9 cellular contexts compared by ENCODE assay signal in the genomic region with DNA sequence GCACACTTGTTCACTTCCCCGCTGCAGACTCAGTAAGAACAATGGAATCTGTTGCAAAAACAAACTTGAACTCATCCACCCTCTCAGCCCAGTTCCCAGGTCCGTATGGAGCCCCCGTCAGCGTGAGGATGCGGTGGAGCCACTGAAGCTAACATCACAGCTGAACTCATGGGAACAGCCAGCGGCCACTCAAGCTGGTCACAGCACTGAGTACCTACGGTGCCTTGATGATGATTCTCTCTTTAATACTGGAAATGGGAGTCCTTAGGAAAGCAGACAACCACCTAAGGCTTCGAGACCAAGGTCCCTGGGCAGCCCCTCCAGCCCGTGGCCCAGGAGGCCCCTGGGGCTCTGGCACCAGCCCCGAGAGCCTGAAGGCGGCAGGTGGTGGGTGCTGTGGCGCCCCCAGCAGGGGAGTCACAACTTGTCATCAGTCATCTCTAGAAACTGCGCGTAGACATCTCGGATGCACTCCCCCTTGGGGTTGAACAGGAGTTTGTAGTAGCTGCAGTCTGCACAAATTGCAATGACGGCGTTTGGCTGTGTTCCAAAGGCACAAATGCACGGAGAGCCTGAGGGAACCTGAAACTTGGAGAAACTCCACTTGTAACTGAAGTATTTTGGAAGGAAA. TPM values are rescaled to one million over a fixed set of nuclear protein-coding genes. Genes with fewer than 3 reads are reported as not detected.
DNase-seq lines count a peak whose midpoint lies in the region; ATAC-seq and TF ChIP-seq lines count a peak whose summit lies in the region.
"Had no signal": no experiment of that assay in that cellular context is flagged by ENCODE, and none has a peak within 500 bp of the region (broad histone marks: within the 10 kb centered on the region; RNA-seq: fewer than 3 reads in every experiment).

No MANE protein-coding gene starts in this region.

- peak; percentile 60 for TF ChIP-seq CTCF in activated CD8-positive, alpha-beta T cell treated with anti-CD3 and anti-CD28 coated beads for 36 hours (IDR thresholded peaks at IDR 0.05)
- peak; percentile 32 for TF ChIP-seq CTCF in fibroblast of mammary gland (conservative IDR thresholded peaks at IDR 0.05; ENCODE audit: control insufficient read depth, insufficient read depth, low read depth, low read length)

- H3K4me3 ChIP-seq in fibroblast of mammary gland (ENCODE audit: control insufficient read depth, low read depth, low read length): no peak overlapping the region

- ATAC-seq in activated CD8-positive, alpha-beta T cell treated with anti-CD3 and anti-CD28 coated beads for 36 hours: peak; percentile 88
- ATAC-seq in HG03442 (IDR thresholded peaks at IDR 0.05; ENCODE audit: unreplicated experiment) (no peak), HG03097 (IDR thresholded peaks at IDR 0.05; ENCODE audit: low FRiP score, unreplicated experiment) (no peak)

- intact Hi-C loops in activated CD8-positive, alpha-beta T cell treated with anti-CD3 and anti-CD28 coated beads for 36 hours (cut with micrococcal nuclease): no loop called here

- H3K27me3 Mint-ChIP-seq in activated CD8-positive, alpha-beta T cell treated with anti-CD3 and anti-CD28 coated beads for 36 hours: no peaks in the 10 kb centered on the region

- H3K4me3 Mint-ChIP-seq in activated CD8-positive, alpha-beta T cell treated with anti-CD3 and anti-CD28 coated beads for 36 hours: no peak overlapping the region
- H3K4me3 Mint-ChIP-seq: IgD-negative memory B cell had no signal

- DNase-seq in DMS53 treated with DMSO at 0.1 percent for 48 hours (lab: John Stamatoyannopoulos, UW; ENCODE audit: unreplicated experiment): peak; percentile 2
- peak; percentile 55 for DNase-seq in NAMALWA (ENCODE audit: low spot score)
- peak; percentile 74 for DNase-seq in activated CD8-positive, alpha-beta T cell treated with anti-CD3 and anti-CD28 coated beads for 36 hours
- peak; percentile 57 for DNase-seq in fibroblast of mammary gland (ENCODE audit: low read depth)
- peak; percentile 19 for DNase-seq in pulmonary artery endothelial cell (ENCODE audit: low read depth, low spot score)
- DNase-seq in DMS153 treated with DMSO at 0.1 percent for 48 hours (lab: John Stamatoyannopoulos, UW; ENCODE audit: unreplicated experiment): no peak

- POLR2A ChIA-PET in activated CD8-positive, alpha-beta T cell treated with anti-CD3 and anti-CD28 coated beads for 36 hours (lab: Charles Lee): no interaction called here

- CTCF ChIA-PET in activated CD8-positive, alpha-beta T cell treated with anti-CD3 and anti-CD28 coated beads for 36 hours (lab: Charles Lee): no interaction called here

- no peaks in the 10 kb centered on the region for H3K36me3 Mint-ChIP-seq in activated CD8-positive, alpha-beta T cell treated with anti-CD3 and anti-CD28 coated beads for 36 hours (ENCODE audit: low read depth)

- no peaks in the 10 kb centered on the region for H3K9me3 Mint-ChIP-seq in activated CD8-positive, alpha-beta T cell treated with anti-CD3 and anti-CD28 coated beads for 36 hours
- H3K9me3 Mint-ChIP-seq: IgD-negative memory B cell had no signal

- H3K27ac Mint-ChIP-seq in activated CD8-positive, alpha-beta T cell treated with anti-CD3 and anti-CD28 coated beads for 36 hours: no peak overlapping the region
- H3K27ac Mint-ChIP-seq: IgD-negative memory B cell had no signal

- H3K4me1 Mint-ChIP-seq in activated CD8-positive, alpha-beta T cell treated with anti-CD3 and anti-CD28 coated beads for 36 hours (ENCODE audit: low read depth): peaks cover 19% of the 10 kb centered on the region

RNA-seq across cellular contexts. Expression of a gene that starts 31.0 kb away (rescaled TPM):
- 10 to 100 TPM; 25.8 to 27.2 TPM for total RNA-seq in activated CD8-positive, alpha-beta T cell treated with anti-CD3 and anti-CD28 coated beads for 36 hours
- 35.6 and 35.9 TPM in 2 replicates for total RNA-seq in pulmonary artery endothelial cell
